Comparison of ENCODE assay signal across 9 cellular contexts in genomic region chr18:22558945-22559385, GRCh38.
DNase-seq lines count a peak whose midpoint lies in the region; ATAC-seq, FAIRE-seq and TF ChIP-seq lines count a peak whose summit lies in the region.
"Had no signal": no experiment of that assay in that cellular context is flagged by ENCODE, and none has a peak within 500 bp of the region (broad histone marks: within the 10 kb centered on the region; RNA-seq: fewer than 3 reads in every experiment).

No MANE protein-coding gene starts in this region.

- POLR2A ChIA-PET in endothelial cell of umbilical vein (lab: Charles Lee), result no interaction called here
- POLR2A ChIA-PET in activated CD4-positive, alpha-beta memory T cell treated with anti-CD3 and anti-CD28 coated beads for 36 hours (lab: Charles Lee), result no interaction called here

- CTCF ChIA-PET in endothelial cell of umbilical vein (lab: Charles Lee), result interaction anchor here (0.7 to 8.7 kb wide), 4 partner anchors 87 to 561 kb away, joined by 3 to 144 read pairs (median 6); partner anchors contain the start of gene GATA6
- CTCF ChIA-PET in activated CD4-positive, alpha-beta memory T cell treated with anti-CD3 and anti-CD28 coated beads for 36 hours (lab: Charles Lee), result no interaction called here

- no TSS peak for BruUV-seq in endothelial cell of umbilical vein (replicated peaks; lab: Mats Ljungman, UMichigan)

- H3K4me3 Mint-ChIP-seq in activated T-cell treated with anti-CD3 and anti-CD28 coated beads, Interleukin-2, amount 50 U/mL, for 24 hours, result peak overlapping the region; percentile 36
- no peak overlapping the region for H3K4me3 Mint-ChIP-seq in activated T-cell treated with anti-CD3 and anti-CD28 coated beads, Interleukin-2, amount 50 U/mL, for 4 hours
- no peak overlapping the region for H3K4me3 Mint-ChIP-seq in activated CD4-positive, alpha-beta memory T cell treated with anti-CD3 and anti-CD28 coated beads for 36 hours
- H3K4me3 Mint-ChIP-seq: CD4-positive, CD25-positive, alpha-beta regulatory T cell had no signal

- H3K27me3 ChIP-seq in endothelial cell of umbilical vein (ENCODE audit: control insufficient read depth in 2 of 2, insufficient read depth in 2 of 2, low read length in 2 of 2), result no peaks in the 10 kb centered on the region

- TF ChIP-seq POLR2A in endothelial cell of umbilical vein (IDR thresholded peaks at IDR 0.05; ENCODE audit: low read depth, low read length), result no peak

- no peaks in the 10 kb centered on the region for H3K9me3 Mint-ChIP-seq in activated T-cell treated with anti-CD3 and anti-CD28 coated beads, Interleukin-2, amount 50 U/mL, for 24 hours
- no peaks in the 10 kb centered on the region for H3K9me3 Mint-ChIP-seq in activated T-cell treated with anti-CD3 and anti-CD28 coated beads, Interleukin-2, amount 50 U/mL, for 4 hours
- H3K9me3 Mint-ChIP-seq in activated CD4-positive, alpha-beta memory T cell treated with anti-CD3 and anti-CD28 coated beads for 36 hours, result no peaks in the 10 kb centered on the region

- no peak for DNase-seq in activated T-cell treated with anti-CD3 and anti-CD28 coated beads, Interleukin-2, amount 50 U/mL, for 24 hours
- DNase-seq in activated T-cell treated with anti-CD3 and anti-CD28 coated beads, Interleukin-2, amount 50 U/mL, for 4 hours, result no peak
- peak; percentile 91 for DNase-seq in endothelial cell of umbilical vein (ENCODE audit: low read depth, low spot score)
- peak; percentile 65 for DNase-seq in mucosa of gallbladder (ENCODE audit: low spot score)
- DNase-seq in urothelium cell line (ENCODE audit: low spot score), result peak; percentile 56
- no peak for DNase-seq in CD1c-positive myeloid dendritic cell (ENCODE audit: extremely low spot score)
- DNase-seq in activated CD4-positive, alpha-beta memory T cell treated with anti-CD3 and anti-CD28 coated beads for 36 hours, result no peak
- DNase-seq: CD4-positive, CD25-positive, alpha-beta regulatory T cell had no signal

- peaks cover 61% of the 10 kb centered on the region for H3K27me3 Mint-ChIP-seq in activated T-cell treated with anti-CD3 and anti-CD28 coated beads, Interleukin-2, amount 50 U/mL, for 24 hours
- H3K27me3 Mint-ChIP-seq in activated T-cell treated with anti-CD3 and anti-CD28 coated beads, Interleukin-2, amount 50 U/mL, for 4 hours (ENCODE audit: low read depth), result peaks cover 44% of the 10 kb centered on the region
- peaks cover 37% of the 10 kb centered on the region for H3K27me3 Mint-ChIP-seq in activated CD4-positive, alpha-beta memory T cell treated with anti-CD3 and anti-CD28 coated beads for 36 hours

- no peaks in the 10 kb centered on the region for H4K20me1 ChIP-seq in endothelial cell of umbilical vein (replicated peaks; ENCODE audit: control insufficient read depth, extremely low read depth, insufficient read depth, low read length)

- peak overlapping the region; percentile 10 to 50 (median 44) for H3K4me3 ChIP-seq in endothelial cell of umbilical vein (replicated peaks in 1 of 3; ENCODE audit: insufficient read depth in 1 of 3, low read depth in 1 of 3, low read length in 3 of 3)

- H3K9me3 ChIP-seq in endothelial cell of umbilical vein (replicated peaks; ENCODE audit: control insufficient read depth, insufficient read depth, low read length), result no peaks in the 10 kb centered on the region

- H3K4me1 ChIP-seq in endothelial cell of umbilical vein (ENCODE audit: control insufficient read depth, extremely low read depth, insufficient read depth, low read length), result peaks cover 57% of the 10 kb centered on the region

- H3K9ac ChIP-seq in endothelial cell of umbilical vein (replicated peaks; ENCODE audit: extremely low read depth, insufficient read depth, low read length), result peak overlapping the region; percentile 89

- peak overlapping the region; percentile 87 for H3K27ac ChIP-seq in endothelial cell of umbilical vein (ENCODE audit: insufficient read depth, low read depth, low read length)

- H3K27ac Mint-ChIP-seq in activated T-cell treated with anti-CD3 and anti-CD28 coated beads, Interleukin-2, amount 50 U/mL, for 24 hours, result no peak overlapping the region
- no peak overlapping the region for H3K27ac Mint-ChIP-seq in activated CD4-positive, alpha-beta memory T cell treated with anti-CD3 and anti-CD28 coated beads for 36 hours
- H3K27ac Mint-ChIP-seq: CD4-positive, CD25-positive, alpha-beta regulatory T cell had no signal

- H2AFZ ChIP-seq in endothelial cell of umbilical vein (ENCODE audit: low read depth, low read length), result no peak overlapping the region

- no peak for ATAC-seq in activated T-cell treated with anti-CD3 and anti-CD28 coated beads, Interleukin-2, amount 50 U/mL, for 4 hours
- no peak for ATAC-seq in GM19351 (IDR thresholded peaks at IDR 0.05; ENCODE audit: unreplicated experiment)

- no peaks in the 10 kb centered on the region for H3K36me3 Mint-ChIP-seq in activated T-cell treated with anti-CD3 and anti-CD28 coated beads, Interleukin-2, amount 50 U/mL, for 24 hours (ENCODE audit: low read depth)
- no peaks in the 10 kb centered on the region for H3K36me3 Mint-ChIP-seq in activated T-cell treated with anti-CD3 and anti-CD28 coated beads, Interleukin-2, amount 50 U/mL, for 4 hours (ENCODE audit: insufficient read depth)
- H3K36me3 Mint-ChIP-seq in activated CD4-positive, alpha-beta memory T cell treated with anti-CD3 and anti-CD28 coated beads for 36 hours, result no peaks in the 10 kb centered on the region
- H3K36me3 Mint-ChIP-seq: CD4-positive, CD25-positive, alpha-beta regulatory T cell had no signal

- peak overlapping the region; percentile 82 for H3K4me2 ChIP-seq in endothelial cell of umbilical vein (ENCODE audit: insufficient read depth, low read length)

- FAIRE-seq in endothelial cell of umbilical vein (lab: Jason Lieb, UNC), result no peak
- FAIRE-seq in urothelium cell line (lab: Jason Lieb, UNC), result no peak

- H3K9me1 ChIP-seq in endothelial cell of umbilical vein (replicated peaks; ENCODE audit: control insufficient read depth, extremely low read depth, insufficient read depth, low read length), result no peaks in the 10 kb centered on the region

- peaks cover 2% of the 10 kb centered on the region for H3K79me2 ChIP-seq in endothelial cell of umbilical vein (ENCODE audit: control insufficient read depth, insufficient read depth, low read length)

- H3K36me3 ChIP-seq in endothelial cell of umbilical vein (ENCODE audit: control insufficient read depth in 2 of 2, extremely low read depth in 1 of 2, insufficient read depth in 2 of 2, low read length in 2 of 2), result no peaks in the 10 kb centered on the region

- intact Hi-C loops in endothelial cell of umbilical vein (cut with micrococcal nuclease), result loop anchor here (1.0 to 5.0 kb wide), 6 partner anchors 8 to 389 kb away; no protein-coding TSS in a partner anchor
- intact Hi-C loops in activated CD4-positive, alpha-beta memory T cell treated with anti-CD3 and anti-CD28 coated beads for 36 hours (cut with micrococcal nuclease), result no loop called here

- dilution Hi-C loops in endothelial cell of umbilical vein (cut with MboI; ENCODE audit: extremely low pct_ligation_motif_present, low sequenced_read_pairs), result no loop called here

- TF ChIP-seq CTCF in endothelial cell of umbilical vein (IDR thresholded peaks at IDR 0.05; ENCODE audit: extremely low read depth in 1 of 2, insufficient read depth in 1 of 2, low read depth in 1 of 2, low read length in 2 of 2), result no peak

- H3K4me1 Mint-ChIP-seq in activated T-cell treated with anti-CD3 and anti-CD28 coated beads, Interleukin-2, amount 50 U/mL, for 24 hours (ENCODE audit: low read depth), result peaks cover 8% of the 10 kb centered on the region
- peaks cover 3% of the 10 kb centered on the region for H3K4me1 Mint-ChIP-seq in activated T-cell treated with anti-CD3 and anti-CD28 coated beads, Interleukin-2, amount 50 U/mL, for 4 hours (ENCODE audit: low read depth)
- H3K4me1 Mint-ChIP-seq in activated CD4-positive, alpha-beta memory T cell treated with anti-CD3 and anti-CD28 coated beads for 36 hours (ENCODE audit: low read depth), result peaks cover 5% of the 10 kb centered on the region

TF ChIP-seq in endothelial cell of umbilical vein, 7 proteins besides CTCF, POLR2A, EP300 and RAD21:
- no peak for TF ChIP-seq EZH2 (IDR thresholded peaks at IDR 0.05; ENCODE audit: borderline replicate concordance, low read depth, low read length, severe bottlenecking)
- no peak for TF ChIP-seq MYC (IDR thresholded peaks at IDR 0.05; ENCODE audit: low read depth, low read length)
- peak; percentile 56 for TF ChIP-seq POLR2AphosphoS5 (IDR thresholded peaks at IDR 0.05; ENCODE audit: insufficient read depth, low read depth, low read length)
- peak; percentile 24 for TF ChIP-seq GATA2 (IDR thresholded peaks at IDR 0.05; ENCODE audit: insufficient read depth, insufficient read length, low read depth, low read length)
- TF ChIP-seq JUN (IDR thresholded peaks at IDR 0.05; ENCODE audit: borderline replicate concordance, insufficient read depth, insufficient read length, low read depth), result no peak
- TF ChIP-seq MAX (IDR thresholded peaks at IDR 0.05; ENCODE audit: insufficient read depth, insufficient read length), result no peak
- TF ChIP-seq FOS (IDR thresholded peaks at IDR 0.05; ENCODE audit: borderline replicate concordance, insufficient read depth, low read length), result peak; percentile 44

Comparison
In these comparisons a context has a peak if more than half of its experiments do, and no peak if none do; other contexts are left out.
1. DNase-seq: peak in endothelial cell of umbilical vein (single experiment), mucosa of gallbladder (single experiment) and urothelium cell line (single experiment); none in activated T-cell treated with anti-CD3 and anti-CD28 coated beads, Interleukin-2, amount 50 U/mL, for 24 hours (single experiment), activated T-cell treated with anti-CD3 and anti-CD28 coated beads, Interleukin-2, amount 50 U/mL, for 4 hours (single experiment), CD1c-positive myeloid dendritic cell (single experiment) and activated CD4-positive, alpha-beta memory T cell treated with anti-CD3 and anti-CD28 coated beads for 36 hours (single experiment).